In the genomic region with DNA sequence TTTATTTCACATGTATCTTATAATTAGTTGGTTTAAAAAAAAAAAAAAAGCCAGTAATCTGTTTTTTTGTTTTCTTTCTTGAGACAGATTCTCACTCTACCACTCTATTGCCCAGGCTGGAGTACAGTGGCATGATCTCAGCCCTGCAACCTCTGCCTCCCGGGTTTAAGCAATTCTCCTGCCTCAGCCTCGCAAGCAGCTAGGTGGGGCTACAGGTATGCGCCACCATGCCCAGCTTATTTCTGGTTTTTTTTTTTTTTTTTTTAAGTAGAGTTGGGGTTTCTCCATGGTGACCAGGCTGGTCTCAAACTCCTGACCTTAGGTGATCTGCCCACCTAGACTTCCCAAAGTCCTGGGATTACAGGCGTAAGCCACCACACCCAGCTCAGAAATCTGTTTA, we compare ENCODE assay signal across 1 cellular context.
TF ChIP-seq lines count a peak whose summit lies in the region.

No MANE protein-coding gene starts in this region.

TF ChIP-seq in K562, 482 proteins besides CTCF, POLR2A, EP300 and RAD21 (continued from another document):
- TF ChIP-seq STAG1 (CRISPR knock-in tag; IDR thresholded peaks at IDR 0.05; ENCODE audit: borderline replicate concordance) (peak; percentile 16; the same call in 1 of the 2 replicates), NKRF (IDR thresholded peaks at IDR 0.05; ENCODE audit: borderline replicate concordance) (no peak)
